ENCODE assay signal across 23 cellular contexts in the genomic region with DNA sequence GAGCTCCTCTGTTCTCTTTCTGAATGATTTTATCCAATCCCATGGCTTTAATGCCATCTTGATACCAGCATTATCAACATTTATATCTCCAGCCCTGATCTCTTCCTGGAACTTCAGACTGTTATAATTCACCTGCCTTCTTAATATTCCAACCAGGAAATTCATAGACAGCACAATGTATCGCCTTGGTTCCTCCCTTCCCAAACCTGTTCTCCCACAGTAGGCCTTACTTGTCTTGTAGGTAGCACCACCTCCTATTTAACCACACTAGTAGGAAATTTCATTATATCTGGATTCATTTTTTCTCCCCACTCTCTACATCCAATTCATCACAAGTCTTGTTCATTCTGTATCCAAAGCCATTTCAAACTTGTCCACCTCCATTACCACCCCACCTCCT. TPM values are rescaled to one million over a fixed set of nuclear protein-coding genes. Genes with fewer than 3 reads are reported as not detected.
DNase-seq lines count a peak whose midpoint lies in the region; ATAC-seq and TF ChIP-seq lines count a peak whose summit lies in the region.
"Had no signal": no experiment of that assay in that cellular context is flagged by ENCODE, and none has a peak within 500 bp of the region (broad histone marks: within the 10 kb centered on the region; RNA-seq: fewer than 3 reads in every experiment).

No MANE protein-coding gene starts in this region.

- TF ChIP-seq CTCF in PC-9 (conservative IDR thresholded peaks at IDR 0.05) (no peak), esophagus squamous epithelium (IDR thresholded peaks at IDR 0.05) (no peak), hepatocyte (IDR thresholded peaks at IDR 0.05; ENCODE audit: poor library complexity) (no peak)

- TF ChIP-seq POLR2A in esophagus squamous epithelium (IDR thresholded peaks at IDR 0.05) = no peak

- peak overlapping the region; percentile 9 for H3K27ac Mint-ChIP-seq in activated T-cell treated with anti-CD3 and anti-CD28 coated beads, Interleukin-2, amount 50 U/mL, for 72 hours
- H3K27ac Mint-ChIP-seq: activated naive CD4-positive, alpha-beta T cell treated with anti-CD3 and anti-CD28 coated beads for 36 hours; endodermal cell had no signal

- peaks cover 57% of the 10 kb centered on the region for H3K4me1 ChIP-seq in PC-9 (replicated peaks; ENCODE audit: insufficient read depth)
- peaks cover 45 to 66% (median 46%) of the 10 kb centered on the region in 3 donors for H3K4me1 ChIP-seq in esophagus squamous epithelium
- H3K4me1 ChIP-seq in hepatocyte (ENCODE audit: insufficient read depth) = peaks cover 8% of the 10 kb centered on the region
- H3K4me1 ChIP-seq: BE2C had no signal

- no TSS peak for BruUV-seq in PC-9 (replicated peaks; lab: Mats Ljungman, UMichigan)

- H3K79me2 ChIP-seq in PC-9 (ENCODE audit: low read depth) (no peaks in the 10 kb centered on the region), hepatocyte (no peaks in the 10 kb centered on the region)

- H3K27me3 Mint-ChIP-seq in activated T-cell treated with anti-CD3 and anti-CD28 coated beads, Interleukin-2, amount 50 U/mL, for 72 hours (ENCODE audit: low read depth) = no peaks in the 10 kb centered on the region

- CTCF ChIA-PET in PC-9 (lab: Charles Lee) = no interaction called here

- H3K9me3 ChIP-seq in PC-9 (ENCODE audit: insufficient read depth, low read depth) (no peaks in the 10 kb centered on the region), esophagus squamous epithelium (peaks cover 0 to 7% (median 0%) of the 10 kb centered on the region in 3 donors), hepatocyte (ENCODE audit: low read depth) (no peaks in the 10 kb centered on the region)
- H3K9me3 ChIP-seq: BE2C, MG63, suprapubic skin had no signal

- no peak for DNase-seq in activated T-cell treated with anti-CD3 and anti-CD28 coated beads, Interleukin-2, amount 50 U/mL, for 72 hours
- no peak for DNase-seq in activated T-cell treated with anti-CD3 and anti-CD28 coated beads, Interleukin-2, amount 50 U/mL, for 1 hour
- peak; percentile 38 to 78 for DNase-seq in PC-9
- DNase-seq in esophagus squamous epithelium (lab: John Stamatoyannopoulos, UW) = no peak
- no peak for DNase-seq in hepatocyte (ENCODE audit: low spot score)
- no peak for DNase-seq in Kasumi-1 (lab: John Stamatoyannopoulos, UW)
- DNase-seq in iPS-NIHi11 (ENCODE audit: low spot score) = no peak
- DNase-seq: activated naive CD4-positive, alpha-beta T cell treated with anti-CD3 and anti-CD28 coated beads for 36 hours; activated T-cell treated with anti-CD3 and anti-CD28 coated beads, Interleukin-2, amount 50 U/mL, for 4 hours; BE2C; endodermal cell; MG63; NCI-H2081; NCI-H82; OCI-M1; Right ventricle myocardium superior; small intestine; stimulated activated CD4-positive, alpha-beta T cell treated with anti-CD3 and anti-CD28 coated beads, Interleukin-2, amount 100 ng/mL, for 24 hours had no signal

- H3K9me2 ChIP-seq in PC-9 (ENCODE audit: insufficient read depth) (peaks cover 2% of the 10 kb centered on the region; the same call in 1 of the 2 replicates), hepatocyte (replicated peaks; ENCODE audit: insufficient read depth) (no peaks in the 10 kb centered on the region)

- H3K36me3 ChIP-seq in PC-9 (ENCODE audit: low read depth) (no peaks in the 10 kb centered on the region), esophagus squamous epithelium (no peaks in the 10 kb centered on the region), hepatocyte (replicated peaks; ENCODE audit: insufficient read depth, low read depth) (no peaks in the 10 kb centered on the region)
- H3K36me3 ChIP-seq: BE2C, cardiac muscle cell, MG63, suprapubic skin had no signal

- intact Hi-C loops in PC-9 (cut with micrococcal nuclease; ENCODE audit: unreplicated experiment) = no loop called here
- intact Hi-C loops in esophagus squamous epithelium (cut with DNase I) = no loop called here

- H3K4me3 Mint-ChIP-seq in activated T-cell treated with anti-CD3 and anti-CD28 coated beads, Interleukin-2, amount 50 U/mL, for 72 hours = no peak overlapping the region
- H3K4me3 Mint-ChIP-seq: activated naive CD4-positive, alpha-beta T cell treated with anti-CD3 and anti-CD28 coated beads for 36 hours; activated T-cell treated with anti-CD3 and anti-CD28 coated beads, Interleukin-2, amount 50 U/mL, for 4 hours; endodermal cell had no signal

- peaks cover 68% of the 10 kb centered on the region for H3K4me1 Mint-ChIP-seq in activated T-cell treated with anti-CD3 and anti-CD28 coated beads, Interleukin-2, amount 50 U/mL, for 72 hours (ENCODE audit: low read depth)
- H3K4me1 Mint-ChIP-seq: endodermal cell had no signal

- H3K4me2 ChIP-seq in PC-9 (peak overlapping the region; percentile 50), hepatocyte (no peak overlapping the region)

- peak overlapping the region; percentile 42 for H3K27ac ChIP-seq in PC-9
- peak overlapping the region; percentile 19 to 81 (median 55) for H3K27ac ChIP-seq in esophagus squamous epithelium
- no peak overlapping the region for H3K27ac ChIP-seq in hepatocyte
- H3K27ac ChIP-seq: cardiac muscle cell, coronary artery, suprapubic skin had no signal

- H3K27me3 ChIP-seq in PC-9 (ENCODE audit: insufficient read depth, low read depth) (no peaks in the 10 kb centered on the region), esophagus squamous epithelium (no peaks in the 10 kb centered on the region), hepatocyte (no peaks in the 10 kb centered on the region)
- H3K27me3 ChIP-seq: BE2C, cardiac muscle cell, MG63, suprapubic skin had no signal

- POLR2A ChIA-PET in PC-9 (lab: Charles Lee; ENCODE audit: unreplicated experiment) = interaction anchor here (0.6 kb wide), 1 partner anchor 432 kb away, joined by 3 read pairs; no protein-coding TSS in a partner anchor

- H3K4me3 ChIP-seq in PC-9 (no peak overlapping the region), esophagus squamous epithelium (no peak overlapping the region), hepatocyte (no peak overlapping the region)
- H3K4me3 ChIP-seq: cardiac muscle cell, coronary artery, MG63, suprapubic skin had no signal

- H2AFZ ChIP-seq in PC-9 (no peak overlapping the region), hepatocyte (no peak overlapping the region)

- H3F3A ChIP-seq in PC-9 (ENCODE audit: insufficient read depth, low read depth) = peaks cover 46% of the 10 kb centered on the region

- H3K9me3 Mint-ChIP-seq in activated T-cell treated with anti-CD3 and anti-CD28 coated beads, Interleukin-2, amount 50 U/mL, for 72 hours = peaks cover 2 to 9% of the 10 kb centered on the region in 2 donors

- ATAC-seq in activated T-cell treated with anti-CD3 and anti-CD28 coated beads, Interleukin-2, amount 50 U/mL, for 72 hours (replicated peaks in 1 of 2) = no peak
- ATAC-seq in GM18867 (IDR thresholded peaks at IDR 0.05; ENCODE audit: unreplicated experiment) = no peak
- ATAC-seq: activated CD4-positive, CD25-positive, alpha-beta regulatory T cell treated with anti-CD3 and anti-CD28 coated beads, Interleukin-2, amount 50 U/mL, for 24 hours; activated T-cell treated with anti-CD3 and anti-CD28 coated beads, Interleukin-2, amount 50 U/mL, for 4 hours had no signal

- H4K20me1 ChIP-seq in PC-9 (ENCODE audit: insufficient read depth) = no peaks in the 10 kb centered on the region
- H4K20me1 ChIP-seq in hepatocyte (ENCODE audit: insufficient read depth, poor library complexity, severe bottlenecking) = no peaks in the 10 kb centered on the region

- peaks cover 10 to 14% of the 10 kb centered on the region in 2 donors for H3K36me3 Mint-ChIP-seq in activated T-cell treated with anti-CD3 and anti-CD28 coated beads, Interleukin-2, amount 50 U/mL, for 72 hours (ENCODE audit: insufficient read depth in 2 of 2)

- 39 to 68% methylated on average over 1 of the region's 1 CpG for WGBS in esophagus squamous epithelium, 2 donors
- WGBS in hepatocyte (ENCODE audit: low lambda C conversion rate, missing lambda C conversion rate) = 93% methylated on average over 1 of the region's 1 CpG

RNA-seq across cellular contexts. Expression of a gene that starts 33.1 kb away (rescaled TPM):
- total RNA-seq in activated T-cell treated with anti-CD3 and anti-CD28 coated beads, Interleukin-2, amount 50 U/mL, for 72 hours = 10 to 100 TPM; 39.1 to 46.0 TPM
- total RNA-seq in PC-9 (2021) (12.8 and 24.2 TPM in 2 replicates), esophagus squamous epithelium (10 to 100 TPM in 3 of 4 donors, 1 to 10 TPM in 1; 8.5 to 18.7 (median 11.8) TPM), hepatocyte (18.6 and 27.9 TPM in 2 replicates)
- polyA plus RNA-seq in hepatocyte = 8.8 and 10.6 TPM in 2 replicates

Comparison
In these comparisons a context has a peak if more than half of its experiments do, and no peak if none do; other contexts are left out.
1. DNase-seq: peak in PC-9 (2 of 2); none in activated T-cell treated with anti-CD3 and anti-CD28 coated beads, Interleukin-2, amount 50 U/mL, for 72 hours (0 of 2), activated T-cell treated with anti-CD3 and anti-CD28 coated beads, Interleukin-2, amount 50 U/mL, for 1 hour (single experiment), esophagus squamous epithelium (single experiment), hepatocyte (single experiment), Kasumi-1 (0 of 2) and iPS-NIHi11 (single experiment).